In genomic region chr2:37588316-37588777, GRCh38 we compare ENCODE assay signal across 12 cellular contexts.
A peak's percentile ranks its signal among the peaks of the same experiment; 100 is the strongest.
DNase-seq lines count a peak whose midpoint lies in the region; ATAC-seq and TF ChIP-seq lines count a peak whose summit lies in the region.
"Had no signal": no experiment of that assay in that cellular context is flagged by ENCODE, and none has a peak within 500 bp of the region (broad histone marks: within the 10 kb centered on the region; RNA-seq: fewer than 3 reads in every experiment).

No MANE protein-coding gene starts in this region.

- TF ChIP-seq EP300 in gastroesophageal sphincter (IDR thresholded peaks at IDR 0.05) = no peak

- no peak for ATAC-seq in gastroesophageal sphincter

- H3K27me3 ChIP-seq in ACC112 (ENCODE audit: insufficient read depth, low read length) (no peaks in the 10 kb centered on the region), GM23248 (replicated peaks; ENCODE audit: insufficient read depth) (no peaks in the 10 kb centered on the region), SJSA1 (replicated peaks) (no peaks in the 10 kb centered on the region), gastroesophageal sphincter (no peaks in the 10 kb centered on the region), esophagus squamous epithelium (no peaks in the 10 kb centered on the region)
- H3K27me3 ChIP-seq: right atrium auricular region had no signal

- H3K9me3 ChIP-seq in GM23248 (ENCODE audit: low read depth) (no peaks in the 10 kb centered on the region), SJSA1 (replicated peaks) (no peaks in the 10 kb centered on the region), gastroesophageal sphincter (no peaks in the 10 kb centered on the region), esophagus squamous epithelium (peaks cover 0 to under 1% (median 0%) of the 10 kb centered on the region in 3 donors)
- H3K9me3 ChIP-seq: right atrium auricular region had no signal

- no peak overlapping the region for H3K4me2 ChIP-seq in GM23248 (ENCODE audit: unreplicated experiment)

- H3K9me2 ChIP-seq in GM23248 (ENCODE audit: insufficient read depth) = no peaks in the 10 kb centered on the region

- WGBS in GM23248 (ENCODE audit: low coverage in 1 of 2, low lambda C conversion rate in 2 of 2, missing lambda C conversion rate in 2 of 2), 2 experiments = 89 to 94% methylated on average over 6 of the region's 6 CpGs
- WGBS in gastroesophageal sphincter (ENCODE audit: low coverage in 1 of 2), 2 donors = 82 to 86% methylated on average over 6 of the region's 6 CpGs
- WGBS in esophagus squamous epithelium, 2 donors = 58% methylated on average over 6 of the region's 6 CpGs

- H3K9ac ChIP-seq in GM23248 = no peak overlapping the region

- DNase-seq in GM23248 (peak; percentile 30), SJSA1 (ENCODE audit: low read depth in 1 of 2, low spot score in 2 of 2) (no peak), iPS-NIHi11 (ENCODE audit: low spot score) (peak; percentile 38), amniotic stem cell (lab: John Stamatoyannopoulos, UW) (no peak), esophagus squamous epithelium (lab: John Stamatoyannopoulos, UW) (no peak), EL (no peak)
- DNase-seq: lower lobe of right lung, NCI-H1092, SHP77 treated with DMSO at 0.1 percent for 48 hours had no signal

- H3K4me1 ChIP-seq in ACC112 (ENCODE audit: control insufficient read depth, insufficient read depth, low read length, unreplicated experiment) (peaks cover 84% of the 10 kb centered on the region), GM23248 (ENCODE audit: insufficient read depth) (peaks cover 80% of the 10 kb centered on the region), SJSA1 (replicated peaks) (peaks cover 80% of the 10 kb centered on the region), gastroesophageal sphincter (peaks cover 15 to 58% (median 24%) of the 10 kb centered on the region in 3 donors), esophagus squamous epithelium (peaks cover 28 to 79% (median 46%) of the 10 kb centered on the region in 3 donors)

- no peak for TF ChIP-seq CTCF in gastroesophageal sphincter (IDR thresholded peaks at IDR 0.05)
- TF ChIP-seq CTCF in esophagus squamous epithelium (IDR thresholded peaks at IDR 0.05) = no peak

- H2AFZ ChIP-seq in ACC112 (ENCODE audit: low read length, unreplicated experiment) (no peak overlapping the region), GM23248 (no peak overlapping the region)

- H3K4me3 ChIP-seq in ACC112 (ENCODE audit: low read depth, low read length) (no peak overlapping the region), GM23248 (no peak overlapping the region), SJSA1 (no peak overlapping the region), gastroesophageal sphincter (no peak overlapping the region), esophagus squamous epithelium (no peak overlapping the region)
- H3K4me3 ChIP-seq: lower lobe of right lung, right atrium auricular region had no signal

- no peaks in the 10 kb centered on the region for H4K20me1 ChIP-seq in GM23248 (ENCODE audit: insufficient read depth)

- no peaks in the 10 kb centered on the region for H3K36me3 ChIP-seq in ACC112 (ENCODE audit: insufficient read depth, low read length)
- no peaks in the 10 kb centered on the region for H3K36me3 ChIP-seq in GM23248 (ENCODE audit: low read depth)
- no peaks in the 10 kb centered on the region for H3K36me3 ChIP-seq in SJSA1
- no peaks in the 10 kb centered on the region for H3K36me3 ChIP-seq in gastroesophageal sphincter
- H3K36me3 ChIP-seq in esophagus squamous epithelium = no peaks in the 10 kb centered on the region
- H3K36me3 ChIP-seq: lower lobe of right lung, right atrium auricular region had no signal

- TF ChIP-seq POLR2A in gastroesophageal sphincter (IDR thresholded peaks at IDR 0.05) = no peak
- no peak for TF ChIP-seq POLR2A in esophagus squamous epithelium (IDR thresholded peaks at IDR 0.05)

- peaks cover 64% of the 10 kb centered on the region for H3F3A ChIP-seq in GM23248 (ENCODE audit: insufficient read depth)

- peak overlapping the region; percentile 94 for H3K27ac ChIP-seq in ACC112 (ENCODE audit: low read depth, low read length)
- H3K27ac ChIP-seq in GM23248 = no peak overlapping the region
- peak overlapping the region; percentile 79; the same call in 1 of the 2 replicates for H3K27ac ChIP-seq in SJSA1
- H3K27ac ChIP-seq in gastroesophageal sphincter = no peak overlapping the region
- H3K27ac ChIP-seq in esophagus squamous epithelium = no peak overlapping the region
- H3K27ac ChIP-seq: lower lobe of right lung, right atrium auricular region had no signal

- in situ Hi-C loops in GM23248 (cut with MboI) = no loop called here

- intact Hi-C loops in esophagus squamous epithelium (cut with DNase I) = no loop called here

- no peaks in the 10 kb centered on the region for H3K79me2 ChIP-seq in ACC112 (ENCODE audit: control insufficient read depth, insufficient read depth, low read length, unreplicated experiment)
- no peaks in the 10 kb centered on the region for H3K79me2 ChIP-seq in GM23248 (ENCODE audit: insufficient read depth)

Comparison
In these comparisons a context has a peak if more than half of its experiments do, and no peak if none do; other contexts are left out.
1. H3K27ac ChIP-seq: peak in ACC112 (single experiment) and SJSA1 (single experiment); none in GM23248 (single experiment), gastroesophageal sphincter (0 of 4) and esophagus squamous epithelium (0 of 4).
2. DNase-seq: peak in GM23248 (single experiment) and iPS-NIHi11 (single experiment); none in SJSA1 (0 of 2), amniotic stem cell (single experiment), esophagus squamous epithelium (single experiment) and EL (single experiment).